ENCODE assay signal across 21 cellular contexts in genomic region chr5:177526791-177527190, GRCh38.
"Had no signal": no experiment of that assay in that cellular context is flagged by ENCODE, and none has a peak within 500 bp of the region (broad histone marks: within the 10 kb centered on the region; RNA-seq: fewer than 3 reads in every experiment).

No MANE protein-coding gene starts in this region.

- H3K4me3 ChIP-seq: cardiac muscle cell, colonic mucosa, esophagus squamous epithelium, gastroesophageal sphincter, mucosa of descending colon, neural progenitor cell, right atrium auricular region, testis, tibial nerve had no signal

- H3K9me3 ChIP-seq: colonic mucosa, esophagus squamous epithelium, gastroesophageal sphincter, mucosa of descending colon, right atrium auricular region, testis, tibial nerve had no signal

- H3K27ac ChIP-seq: cardiac muscle cell, colonic mucosa, esophagus squamous epithelium, gastroesophageal sphincter, neural progenitor cell, parathyroid adenoma, right atrium auricular region, testis, tibial nerve had no signal

- H3K4me1 ChIP-seq: colonic mucosa, neural progenitor cell, parathyroid adenoma, tibial nerve had no signal

- DNase-seq: cerebellar nuclear complex; colonic mucosa; dermis blood vessel endothelial cell; esophagus squamous epithelium; foreskin fibroblast; glutamatergic neuron; mammary epithelial cell; mucosa of descending colon; stimulated activated CD4-positive, alpha-beta T cell treated with anti-CD3 and anti-CD28 coated beads, Interleukin-15, amount 100 ng/mL, for 24 hours; stimulated activated CD4-positive, alpha-beta T cell treated with anti-CD3 and anti-CD28 coated beads, Interleukin-2, amount 100 ng/mL, for 24 hours; stimulated activated CD4-positive, alpha-beta T cell treated with anti-CD3 and anti-CD28 coated beads, Interleukin-4, amount 100 ng/mL, for 4 hours; stimulated activated naive B cell treated with anti-CD40 and anti-IgM and Interleukin-4, amounts not matched to agents 10 μg/mL and 1 μg/mL and 100 μg/mL, for 72 hours; stimulated activated naive CD8-positive, alpha-beta T cell treated with anti-CD3 and anti-CD28 coated beads, Interleukin-15, amount 100 ng/mL, for 72 hours; testis had no signal

- H3K36me3 ChIP-seq: neural progenitor cell had no signal

- ATAC-seq: gastroesophageal sphincter; mucosa of descending colon; natural killer cell treated with Interleukin-12 subunit alpha and Interleukin-12 subunit beta and Interleukin-15 and Interleukin-18, amount 100 ng/mL, for 72 hours; stimulated activated naive B cell treated with anti-CD40 and anti-IgM and Interleukin-4, amounts not matched to agents 10 μg/mL and 1 μg/mL and 100 μg/mL, for 72 hours; stimulated activated naive CD8-positive, alpha-beta T cell treated with anti-CD3 and anti-CD28 coated beads, Interleukin-15, amount 100 ng/mL, for 72 hours had no signal

- H3K27me3 ChIP-seq: cardiac muscle cell, colonic mucosa, esophagus squamous epithelium, gastroesophageal sphincter, neural progenitor cell, right atrium auricular region, testis, tibial nerve had no signal
